15 cellular contexts compared by ENCODE assay signal in the genomic region with DNA sequence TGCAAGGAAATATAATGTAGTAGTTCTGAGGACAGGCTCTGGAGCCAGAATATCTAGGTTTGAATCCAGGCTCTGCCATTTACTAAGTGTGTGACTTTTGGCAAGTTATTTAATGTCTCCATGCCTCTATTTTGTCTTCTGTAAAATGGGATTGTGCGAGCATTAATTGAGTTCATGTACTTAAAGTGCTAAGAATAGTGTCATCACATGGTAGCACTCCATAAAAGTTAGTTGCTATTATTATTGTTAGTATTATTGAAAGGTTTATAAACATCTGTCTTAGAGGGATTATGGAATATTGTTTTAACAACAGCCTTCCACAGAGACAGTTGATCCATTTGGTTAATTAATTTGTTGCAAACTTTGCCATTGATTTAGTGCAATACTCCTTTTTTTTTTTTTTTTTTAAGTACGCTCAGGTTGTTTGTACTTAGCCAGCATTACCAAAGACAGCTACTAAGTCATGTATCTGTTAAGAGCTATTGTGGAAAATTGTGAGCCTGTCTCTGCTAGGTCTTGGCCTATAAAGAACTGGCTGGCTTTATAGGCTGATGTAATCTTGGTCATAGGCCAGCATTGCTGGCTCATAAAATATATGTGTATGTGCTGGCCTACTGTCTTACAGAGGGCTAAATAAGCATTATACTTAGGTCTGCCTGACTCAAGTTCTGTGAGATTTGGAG.
DNase-seq lines count a peak whose midpoint lies in the region; ATAC-seq and TF ChIP-seq lines count a peak whose summit lies in the region.
"Had no signal": no experiment of that assay in that cellular context is flagged by ENCODE, and none has a peak within 500 bp of the region (broad histone marks: within the 10 kb centered on the region; RNA-seq: fewer than 3 reads in every experiment).

No MANE protein-coding gene starts in this region.

- no peak overlapping the region for H2BK15ac ChIP-seq in mesendoderm (replicated peaks; ENCODE audit: low read depth)

- no peak overlapping the region for H2BK5ac ChIP-seq in mesendoderm (ENCODE audit: low read length)

- no peaks in the 10 kb centered on the region for H3K79me1 ChIP-seq in mesendoderm (ENCODE audit: low read length)

- H2AK5ac ChIP-seq in mesendoderm (ENCODE audit: low read length), result no peak overlapping the region

- no peak overlapping the region for H4K5ac ChIP-seq in mesendoderm (ENCODE audit: low read length)

- H3K9ac ChIP-seq in mesendoderm (ENCODE audit: low read length), result no peak overlapping the region

- peaks cover 8% of the 10 kb centered on the region for H3K4me1 ChIP-seq in mesendoderm (ENCODE audit: control insufficient read depth, low read depth, low read length)
- H3K4me1 ChIP-seq: body of pancreas, SJCRH30 had no signal

- in situ Hi-C loops in KBM-7 (cut with MboI; ENCODE audit: low pct_unique_long_range_greater_than_20kb, low sequenced_read_pairs), result no loop called here
- in situ Hi-C loops in brain microvascular endothelial cell (cut with HindIII; ENCODE audit: low pct_ligation_motif_present, low sequenced_read_pairs), result no loop called here

- CTCF ChIA-PET in BJ (lab: Yijun Ruan, JAX), result interaction anchor here (0.6 to 0.9 kb wide), 2 partner anchors 24 to 66 kb away, joined by 3 to 4 read pairs; no protein-coding TSS in a partner anchor

- no peak overlapping the region for H2BK120ac ChIP-seq in mesendoderm (ENCODE audit: low read depth, low read length)

- H3K18ac ChIP-seq in mesendoderm (ENCODE audit: low read length), result no peak overlapping the region

- H3K36me3 ChIP-seq in BJ (ENCODE audit: control insufficient read depth, insufficient read depth, low read length) (no peaks in the 10 kb centered on the region), brain microvascular endothelial cell (replicated peaks) (no peaks in the 10 kb centered on the region), mesendoderm (ENCODE audit: control insufficient read depth, insufficient read depth, low read length) (no peaks in the 10 kb centered on the region)
- H3K36me3 ChIP-seq: SJCRH30 had no signal

- no peak for ATAC-seq in HG03469 (IDR thresholded peaks at IDR 0.05; ENCODE audit: unreplicated experiment)
- ATAC-seq: body of pancreas had no signal

- no CpG with 5 or more reads among the region's 2 CpGs for WGBS in mesendoderm (ENCODE audit: extremely low coverage, insufficient coverage, low lambda C conversion rate)

- H3K4me3 ChIP-seq in BJ (ENCODE audit: low read depth, low read length), result no peak overlapping the region
- no peak overlapping the region for H3K4me3 ChIP-seq in brain microvascular endothelial cell (ENCODE audit: low read depth, low read length)
- no peak overlapping the region for H3K4me3 ChIP-seq in mesendoderm (ENCODE audit: low read length)
- H3K4me3 ChIP-seq: body of pancreas, SJCRH30 had no signal

- peak overlapping the region; percentile 75 for H3K27ac ChIP-seq in brain microvascular endothelial cell
- no peak overlapping the region for H3K27ac ChIP-seq in mesendoderm (ENCODE audit: low read depth, low read length)
- H3K27ac ChIP-seq: body of pancreas, SJCRH30 had no signal

- no peaks in the 10 kb centered on the region for H3K27me3 ChIP-seq in BJ (ENCODE audit: control insufficient read depth, insufficient read depth, low read length)
- H3K27me3 ChIP-seq in brain microvascular endothelial cell (replicated peaks), result no peaks in the 10 kb centered on the region
- H3K27me3 ChIP-seq in mesendoderm (ENCODE audit: insufficient read depth, low read length, poor library complexity), result no peaks in the 10 kb centered on the region
- H3K27me3 ChIP-seq: body of pancreas, SJCRH30 had no signal

- no peak overlapping the region for H4K8ac ChIP-seq in mesendoderm (ENCODE audit: low read depth, low read length)

- no peak overlapping the region for H3K56ac ChIP-seq in mesendoderm (ENCODE audit: low read length)

- peak; percentile 15 for DNase-seq in BJ (ENCODE audit: low read depth)
- peak; percentile 12 for DNase-seq in KBM-7
- DNase-seq in brain microvascular endothelial cell, result peak; percentile 68
- peak; percentile 64 to 83 for DNase-seq in lung microvascular endothelial cell (ENCODE audit: low read depth in 2 of 2)
- no peak for DNase-seq in NCI-H510A treated with DMSO at 0.1 percent for 48 hours (lab: John Stamatoyannopoulos, UW)
- no peak for DNase-seq in NOMO-1 treated with DMSO at 0.1 percent for 48 hours (lab: John Stamatoyannopoulos, UW; ENCODE audit: unreplicated experiment)
- DNase-seq in mesendoderm, result no peak
- DNase-seq: activated CD4-positive, CD25-positive, alpha-beta regulatory T cell; activated T-cell treated with anti-CD3 and anti-CD28 coated beads, Interleukin-2, amount 50 U/mL, for 24 hours; body of pancreas; naive B cell; NCI-H1092 treated with DMSO at 0.1 percent for 48 hours; NCI-H69; SJCRH30 had no signal

- TF ChIP-seq CTCF in BJ (IDR thresholded peaks at IDR 0.05; ENCODE audit: insufficient read depth, low read depth, low read length) (no peak), brain microvascular endothelial cell (IDR thresholded peaks at IDR 0.05; ENCODE audit: low read depth, low read length, missing control alignments) (no peak)

- POLR2A ChIA-PET in BJ (lab: Charles Lee), result no interaction called here

- no peak overlapping the region for H3K4me2 ChIP-seq in mesendoderm (ENCODE audit: low read length)

- H3K23ac ChIP-seq in mesendoderm (ENCODE audit: low read length), result no peak overlapping the region

- no peaks in the 10 kb centered on the region for H3K79me2 ChIP-seq in mesendoderm (ENCODE audit: control insufficient read depth, insufficient read depth, low read length)

- H3K4ac ChIP-seq in mesendoderm (ENCODE audit: low read depth, low read length), result no peak overlapping the region

Comparison
In these comparisons a context has a peak if more than half of its experiments do, and no peak if none do; other contexts are left out.
1. DNase-seq: peak in BJ (single experiment), KBM-7 (single experiment), brain microvascular endothelial cell (single experiment) and lung microvascular endothelial cell (2 of 2); none in NCI-H510A treated with DMSO at 0.1 percent for 48 hours (single experiment), NOMO-1 treated with DMSO at 0.1 percent for 48 hours (single experiment) and mesendoderm (single experiment).